8 cellular contexts compared by ENCODE assay signal in the genomic region with DNA sequence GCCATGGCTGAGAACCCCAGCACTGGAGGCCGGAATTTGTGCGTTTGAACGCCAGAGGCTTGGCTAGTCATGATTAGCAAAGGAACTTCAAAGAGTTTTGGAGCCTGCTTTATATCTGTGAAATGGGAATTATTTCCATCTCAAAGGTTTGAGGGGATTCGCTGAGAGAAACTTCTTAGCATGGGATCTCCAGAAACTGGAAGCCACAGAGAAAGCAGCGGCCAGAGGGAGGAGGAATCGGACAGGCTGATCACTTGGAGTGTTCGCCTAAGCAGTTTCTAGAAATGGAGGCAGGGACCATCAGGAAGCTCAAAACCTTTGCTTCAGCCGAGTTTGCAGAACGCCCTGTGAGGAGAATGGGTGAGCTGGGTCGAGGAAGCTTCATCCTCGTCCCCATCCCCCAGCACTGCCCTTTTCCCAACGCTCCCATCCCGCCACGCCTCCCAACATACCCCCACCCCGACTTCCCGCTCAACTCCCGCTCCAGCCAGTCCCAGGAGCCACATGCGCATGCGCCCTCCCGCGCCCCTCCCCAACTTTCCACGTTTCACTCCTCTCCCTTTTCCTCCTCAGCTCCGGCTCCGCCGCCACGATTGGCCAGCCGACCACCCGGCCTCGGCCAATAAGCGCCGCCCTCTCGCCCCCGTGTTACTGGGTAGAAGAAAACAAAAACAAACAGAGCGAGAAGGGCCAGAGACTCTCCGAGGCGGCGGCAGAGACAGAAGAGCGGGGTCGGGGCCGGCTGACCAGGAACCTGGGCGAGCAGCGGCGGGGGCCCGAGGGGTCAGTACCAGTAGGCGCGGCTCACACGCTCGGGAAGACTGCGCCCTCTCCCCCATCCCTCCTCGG. TPM values are rescaled to one million over a fixed set of nuclear protein-coding genes. Genes with fewer than 3 reads are reported as not detected.
DNase-seq lines count a peak whose midpoint lies in the region; FAIRE-seq and TF ChIP-seq lines count a peak whose summit lies in the region.

A gene (plus strand): TSS at position 693 of the 849 bp plus-strand sequence. CDS start 4,100 bp downstream, outside the sequence.

- H3K4me3 Mint-ChIP-seq in activated naive CD4-positive, alpha-beta T cell treated with anti-CD3 and anti-CD28 coated beads, Interleukin-2, amount 10 ng/mL, durations not matched to agents 7 days and 5 days = peak within 1 kb of the TSS; percentile 89

- no peaks in the 10 kb centered on the region for H3K9me3 Mint-ChIP-seq in activated naive CD4-positive, alpha-beta T cell treated with anti-CD3 and anti-CD28 coated beads, Interleukin-2, amount 10 ng/mL, durations not matched to agents 7 days and 5 days

- H3K4me3 ChIP-seq in SK-N-MC = peak within 1 kb of the TSS; percentile 83
- H3K4me3 ChIP-seq in neutrophil (ENCODE audit: low read depth in 1 of 2, low read length in 1 of 2) = peak within 1 kb of the TSS; percentile 91 to 95

- DNase-seq in GF-D8 (lab: John Stamatoyannopoulos, UW) = peak; percentile 91
- peak; percentile 99 for DNase-seq in HEK293T (ENCODE audit: extremely low spot score)
- DNase-seq in MV-4-11 (lab: John Stamatoyannopoulos, UW) = peak; percentile 93
- DNase-seq in SK-N-MC (ENCODE audit: low read depth, low spot score) = peak; percentile 64
- DNase-seq in activated naive CD4-positive, alpha-beta T cell treated with anti-CD3 and anti-CD28 coated beads, Interleukin-2, amount 10 ng/mL, durations not matched to agents 7 days and 5 days = peak; percentile 97
- peak; percentile 88 for DNase-seq in frontal cortex (ENCODE audit: low spot score in 2 of 2)
- DNase-seq in substantia nigra (lab: John Stamatoyannopoulos, UW) = peak; percentile 89 to 100 (median 99)

- FAIRE-seq in frontal cortex (lab: Jason Lieb, UNC) = peak; percentile 72

- POLR2A ChIA-PET in HEK293T (lab: Yijun Ruan, JAX) = interaction anchor here (0.7 to 1.2 kb wide), 12 partner anchors 9 to 69 kb away, joined by 3 to 11 read pairs (median 4); a partner anchor contains a TSS

- H3K36me3 ChIP-seq in SK-N-MC (ENCODE audit: insufficient read depth, low read length) = no peaks in the 10 kb centered on the region
- H3K36me3 ChIP-seq in neutrophil = peaks cover 3% of the 10 kb centered on the region

- H3K27ac ChIP-seq in SK-N-MC (peak within 1 kb of the TSS; percentile 81), neutrophil (peak within 1 kb of the TSS; percentile 99), substantia nigra (ENCODE audit: low read depth, low read length, poor library complexity, severe bottlenecking) (peak within 1 kb of the TSS; percentile 92)

- H3K4me1 Mint-ChIP-seq in activated naive CD4-positive, alpha-beta T cell treated with anti-CD3 and anti-CD28 coated beads, Interleukin-2, amount 10 ng/mL, durations not matched to agents 7 days and 5 days = peaks cover 76% of the 10 kb centered on the region

- H3K27ac Mint-ChIP-seq in activated naive CD4-positive, alpha-beta T cell treated with anti-CD3 and anti-CD28 coated beads, Interleukin-2, amount 10 ng/mL, durations not matched to agents 7 days and 5 days = peak within 1 kb of the TSS; percentile 94

- H3K36me3 Mint-ChIP-seq in activated naive CD4-positive, alpha-beta T cell treated with anti-CD3 and anti-CD28 coated beads, Interleukin-2, amount 10 ng/mL, durations not matched to agents 7 days and 5 days = peaks cover 23% of the 10 kb centered on the region

- CTCF ChIA-PET in HEK293T (lab: Yijun Ruan, JAX) = no interaction called here
- CTCF ChIA-PET in activated naive CD4-positive, alpha-beta T cell treated with anti-CD3 and anti-CD28 coated beads, Interleukin-2, amount 10 ng/mL, durations not matched to agents 7 days and 5 days (lab: Charles Lee) = interaction anchor here (1.0 kb wide), 2 partner anchors 14 to 68 kb away, joined by 3 to 4 read pairs; no protein-coding TSS in a partner anchor

- no peaks in the 10 kb centered on the region for H3K27me3 Mint-ChIP-seq in activated naive CD4-positive, alpha-beta T cell treated with anti-CD3 and anti-CD28 coated beads, Interleukin-2, amount 10 ng/mL, durations not matched to agents 7 days and 5 days

- H3K4me1 ChIP-seq in neutrophil (ENCODE audit: control insufficient read depth in 1 of 2, insufficient read depth in 1 of 2, low read depth in 1 of 2, low read length in 1 of 2) = peaks cover 54 to 64% of the 10 kb centered on the region in 2 experiments

- TF ChIP-seq CTCF in neutrophil (IDR thresholded peaks at IDR 0.05) = peak; percentile 6

- H3K9me3 ChIP-seq in SK-N-MC (ENCODE audit: low read depth, low read length) (no peaks in the 10 kb centered on the region), neutrophil (no peaks in the 10 kb centered on the region)

- no peaks in the 10 kb centered on the region for H3K27me3 ChIP-seq in neutrophil

- H3K9ac ChIP-seq in SK-N-MC (ENCODE audit: insufficient read length) = peak within 1 kb of the TSS; percentile 83

TF ChIP-seq in HEK293T, 16 proteins besides CTCF, POLR2A, EP300 and RAD21:
- TF ChIP-seq NFRKB (IDR thresholded peaks at IDR 0.05) (no peak), HDGF (IDR thresholded peaks at IDR 0.05; ENCODE audit: borderline replicate concordance) (peak; percentile 66; the same call in 1 of the 2 replicates), L3MBTL2 (conservative IDR thresholded peaks at IDR 0.05) (peak; percentile 82)

RNA-seq across cellular contexts. Expression of the gene that starts here (rescaled TPM):
- total RNA-seq in frontal cortex = 46.9 TPM

Comparison
In these comparisons a context has a peak if more than half of its experiments do, and no peak if none do; other contexts are left out.
1. Peak in every context shown above with its lines: DNase-seq, H3K4me3 ChIP-seq and H3K27ac ChIP-seq.